24 cellular contexts compared by ENCODE assay signal in genomic region chrX:30039768-30040167, GRCh38.
DNase-seq lines count a peak whose midpoint lies in the region; ATAC-seq and TF ChIP-seq lines count a peak whose summit lies in the region.
"Had no signal": no experiment of that assay in that cellular context is flagged by ENCODE, and none has a peak within 500 bp of the region (broad histone marks: within the 10 kb centered on the region; RNA-seq: fewer than 3 reads in every experiment).

No MANE protein-coding gene starts in this region.

- no peak overlapping the region for H2AFZ ChIP-seq in PC-9

- no peak overlapping the region for H3K4me3 ChIP-seq in PC-9
- H3K4me3 ChIP-seq: body of pancreas, dorsolateral prefrontal cortex, esophagus squamous epithelium had no signal

- no peaks in the 10 kb centered on the region for H3K4me1 ChIP-seq in PC-9 (replicated peaks; ENCODE audit: insufficient read depth)
- H3K4me1 ChIP-seq: body of pancreas, esophagus squamous epithelium had no signal

- H3K27me3 ChIP-seq in PC-9 (ENCODE audit: insufficient read depth, low read depth), result no peaks in the 10 kb centered on the region
- H3K27me3 ChIP-seq: body of pancreas, esophagus squamous epithelium had no signal

- DNase-seq in GM03348 (ENCODE audit: low spot score) (peak; percentile 24), NCI-H226 (peak; percentile 54), dedifferentiated amniotic fluid mesenchymal stem cell (ENCODE audit: extremely low spot score) (peak; percentile 31), hypothalamus (lab: John Stamatoyannopoulos, UW) (no peak), RKO (ENCODE audit: low spot score) (no peak), PC-9 (no peak)
- DNase-seq: activated CD4-positive, alpha-beta T cell treated with anti-CD3 and anti-CD28 coated beads, Interleukin-2, amount 50 U/mL, for 4 hours; activated CD4-positive, CD25-positive, alpha-beta regulatory T cell; activated CD8-positive, alpha-beta memory T cell treated with anti-CD3 and anti-CD28 coated beads, Interleukin-2, amount 10 ng/mL, durations not matched to agents 7 days and 5 days; activated T-cell treated with anti-CD3 and anti-CD28 coated beads, Interleukin-2, amount 50 U/mL, for 4 hours; body of pancreas; Calu3; CD4-positive, CD25-positive, alpha-beta regulatory T cell; dorsolateral prefrontal cortex; esophagus squamous epithelium; H7; NCI-H146; NCI-H510A; substantia nigra; T-helper 17 cell had no signal

- no peaks in the 10 kb centered on the region for H3K79me2 ChIP-seq in PC-9 (ENCODE audit: low read depth)

- CTCF ChIA-PET in PC-9 (lab: Charles Lee), result no interaction called here

- no TSS peak for BruUV-seq in PC-9 (replicated peaks; lab: Mats Ljungman, UMichigan)

- no peak for TF ChIP-seq CTCF in PC-9 (conservative IDR thresholded peaks at IDR 0.05)

- H3K36me3 ChIP-seq in PC-9 (ENCODE audit: low read depth), result no peaks in the 10 kb centered on the region
- H3K36me3 ChIP-seq: esophagus squamous epithelium had no signal

- H3K4me2 ChIP-seq in PC-9, result no peak overlapping the region

- no peaks in the 10 kb centered on the region for H3F3A ChIP-seq in PC-9 (ENCODE audit: insufficient read depth, low read depth)

- intact Hi-C loops in PC-9 (cut with micrococcal nuclease; ENCODE audit: unreplicated experiment), result no loop called here

- POLR2A ChIA-PET in PC-9 (lab: Charles Lee; ENCODE audit: unreplicated experiment), result no interaction called here

- no peak overlapping the region for H3K27ac ChIP-seq in PC-9
- H3K27ac ChIP-seq: body of pancreas, dorsolateral prefrontal cortex, esophagus squamous epithelium had no signal

- no peaks in the 10 kb centered on the region for H3K9me2 ChIP-seq in PC-9 (ENCODE audit: insufficient read depth)

- no peak for ATAC-seq in HG03439 (IDR thresholded peaks at IDR 0.05; ENCODE audit: unreplicated experiment)
- ATAC-seq: activated CD8-positive, alpha-beta memory T cell treated with anti-CD3 and anti-CD28 coated beads, Interleukin-2, amount 10 ng/mL, durations not matched to agents 7 days and 5 days; activated T-cell treated with anti-CD3 and anti-CD28 coated beads, Interleukin-2, amount 50 U/mL, for 4 hours; body of pancreas; left lobe of liver; natural killer cell treated with Interleukin-12 subunit alpha and Interleukin-12 subunit beta and Interleukin-15 and Interleukin-18, amount 100 ng/mL, for 72 hours; stimulated activated memory B cell treated with anti-CD40 and anti-IgM and Interleukin-4, amounts not matched to agents 10 μg/mL and 1 μg/mL and 100 μg/mL, for 72 hours; T-helper 17 cell had no signal

- H4K20me1 ChIP-seq in PC-9 (ENCODE audit: insufficient read depth), result no peaks in the 10 kb centered on the region

- no peaks in the 10 kb centered on the region for H3K9me3 ChIP-seq in PC-9 (ENCODE audit: insufficient read depth, low read depth)
- H3K9me3 ChIP-seq: body of pancreas, esophagus squamous epithelium had no signal

Comparison
In these comparisons a context has a peak if more than half of its experiments do, and no peak if none do; other contexts are left out.
1. DNase-seq: peak in GM03348 (single experiment), NCI-H226 (single experiment) and dedifferentiated amniotic fluid mesenchymal stem cell (single experiment); none in hypothalamus (0 of 51), RKO (single experiment) and PC-9 (0 of 2).